Comparison of ENCODE assay signal across 17 cellular contexts in the genomic region with DNA sequence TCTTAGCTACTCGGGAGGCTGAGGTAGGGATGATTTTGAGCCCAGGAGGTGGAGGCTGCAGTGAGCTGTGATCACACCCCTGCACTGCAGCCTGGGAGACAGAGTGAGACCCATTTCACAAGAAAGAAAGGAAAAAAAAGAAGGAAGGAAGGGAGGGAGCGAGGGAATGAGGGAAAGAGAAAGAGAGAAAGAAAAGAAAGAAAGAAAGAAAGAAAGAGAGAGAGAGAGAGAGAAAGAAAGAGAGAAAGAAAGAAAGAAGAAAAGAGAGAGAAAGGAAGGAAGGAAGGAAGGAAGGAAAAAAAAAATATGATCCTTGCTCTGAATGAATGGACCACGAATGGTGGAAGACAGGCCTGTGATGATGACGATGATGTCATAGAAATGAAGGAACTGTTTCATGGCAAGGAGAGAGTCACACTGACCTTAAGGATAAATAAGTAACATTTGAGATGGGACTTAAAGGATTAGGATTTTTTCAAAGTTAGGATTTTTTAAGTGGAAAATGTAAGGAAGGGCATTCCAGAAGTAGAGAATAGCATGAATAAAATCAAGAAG. TPM values are rescaled to one million over a fixed set of nuclear protein-coding genes. Genes with fewer than 3 reads are reported as not detected.
DNase-seq lines count a peak whose midpoint lies in the region; ATAC-seq, FAIRE-seq and TF ChIP-seq lines count a peak whose summit lies in the region.
"Had no signal": no experiment of that assay in that cellular context is flagged by ENCODE, and none has a peak within 500 bp of the region (broad histone marks: within the 10 kb centered on the region; RNA-seq: fewer than 3 reads in every experiment).

No MANE protein-coding gene starts in this region.

- FAIRE-seq in HepG2 (lab: Jason Lieb, UNC): no peak

- H3K9me2 ChIP-seq in SU-DHL-6 (replicated peaks; ENCODE audit: insufficient read depth, low read length): no peaks in the 10 kb centered on the region

- peak overlapping the region in 2 of 10 donors; percentile 26 to 33 for H3K4me3 Mint-ChIP-seq in naive thymus-derived CD4-positive, alpha-beta T cell
- peak overlapping the region in 1 of 2 donors; percentile 44 for H3K4me3 Mint-ChIP-seq in stimulated activated naive B cell treated with anti-CD40 and anti-IgM and Interleukin-4, amounts not matched to agents 10 μg/mL and 1 μg/mL and 100 μg/mL, for 72 hours

- H3K9me3 ChIP-seq in HepG2 (ENCODE audit: low read length) (no peaks in the 10 kb centered on the region), right lobe of liver (peaks cover 0 to 2% (median 0%) of the 10 kb centered on the region in 4 donors), SU-DHL-6 (ENCODE audit: insufficient read depth, low read length) (peaks cover 27% of the 10 kb centered on the region)
- peaks cover 0 to 9% (median 0%) of the 10 kb centered on the region in 3 experiments for H3K9me3 ChIP-seq in naive thymus-derived CD4-positive, alpha-beta T cell (ENCODE audit: control insufficient read depth in 2 of 3, low read length in 3 of 3)

- in situ Hi-C loops in HepG2 (cut with HindIII; ENCODE audit: extremely low pct_ligation_motif_present, low pct_unique_long_range_greater_than_20kb) (no loop called here), GM13977 (cut with MboI; ENCODE audit: low pct_unique_long_range_greater_than_20kb, low sequenced_read_pairs, unreplicated experiment) (no loop called here)

- H3K4me3 ChIP-seq in HepG2 (replicated peaks in 1 of 3; ENCODE audit: insufficient read depth in 1 of 3, low read depth in 2 of 3, low read length in 3 of 3) (no peak overlapping the region), right lobe of liver (no peak overlapping the region), SU-DHL-6 (ENCODE audit: insufficient read depth, low read length, poor library complexity, severe bottlenecking) (no peak overlapping the region), coronary artery (no peak overlapping the region)
- H3K4me3 ChIP-seq in naive thymus-derived CD4-positive, alpha-beta T cell (ENCODE audit: low read length): no peak overlapping the region

- H3K79me2 ChIP-seq in HepG2 (ENCODE audit: insufficient read depth, low read length) (peaks cover 42% of the 10 kb centered on the region), SU-DHL-6 (ENCODE audit: insufficient read depth, low read length) (peaks cover 36% of the 10 kb centered on the region)

- no peaks in the 10 kb centered on the region for H3K36me3 ChIP-seq in HepG2 (replicated peaks in 1 of 2; ENCODE audit: control insufficient read depth in 1 of 2, insufficient read depth in 2 of 2, low read length in 2 of 2)
- H3K36me3 ChIP-seq in right lobe of liver: no peaks in the 10 kb centered on the region
- H3K36me3 ChIP-seq in SU-DHL-6 (ENCODE audit: low read length): peaks cover 12% of the 10 kb centered on the region; the same call in 1 of the 2 replicates
- H3K36me3 ChIP-seq in naive thymus-derived CD4-positive, alpha-beta T cell (ENCODE audit: control insufficient read depth in 2 of 3, insufficient read depth in 3 of 3, low read length in 3 of 3): peaks cover 0 to 5% (median 0%) of the 10 kb centered on the region in 3 experiments

- H3K4me1 Mint-ChIP-seq in naive thymus-derived CD4-positive, alpha-beta T cell: peaks cover 17 to 36% (median 30%) of the 10 kb centered on the region in 7 donors
- H3K4me1 Mint-ChIP-seq in stimulated activated naive B cell treated with anti-CD40 and anti-IgM and Interleukin-4, amounts not matched to agents 10 μg/mL and 1 μg/mL and 100 μg/mL, for 72 hours: peaks cover 13 to 30% of the 10 kb centered on the region in 2 donors

- peaks cover 21% of the 10 kb centered on the region for H4K20me1 ChIP-seq in HepG2 (ENCODE audit: insufficient read depth, low read length)
- H4K20me1 ChIP-seq in SU-DHL-6 (ENCODE audit: low read depth, low read length): peaks cover 13% of the 10 kb centered on the region; the same call in 1 of the 2 replicates

- peaks cover 0 to 16% (median 3%) of the 10 kb centered on the region in 5 donors for H3K36me3 Mint-ChIP-seq in naive thymus-derived CD4-positive, alpha-beta T cell
- no peaks in the 10 kb centered on the region for H3K36me3 Mint-ChIP-seq in stimulated activated naive B cell treated with anti-CD40 and anti-IgM and Interleukin-4, amounts not matched to agents 10 μg/mL and 1 μg/mL and 100 μg/mL, for 72 hours

- CTCF ChIA-PET in HepG2 (lab: Yijun Ruan, JAX; ENCODE audit: low intra/inter-chr PET ratio, low total read pairs): no interaction called here
- CTCF ChIA-PET in naive thymus-derived CD4-positive, alpha-beta T cell (lab: Charles Lee): interaction anchor here (3.0 kb wide), 1 partner anchor 489 kb away, joined by 33 read pairs; no protein-coding TSS in a partner anchor

- H3F3A ChIP-seq in SU-DHL-6 (ENCODE audit: insufficient read depth): peaks cover 8% of the 10 kb centered on the region; the same call in 1 of the 2 replicates

- peaks cover 0 to 21% (median 3%) of the 10 kb centered on the region in 11 donors for H3K9me3 Mint-ChIP-seq in naive thymus-derived CD4-positive, alpha-beta T cell
- H3K9me3 Mint-ChIP-seq in stimulated activated naive B cell treated with anti-CD40 and anti-IgM and Interleukin-4, amounts not matched to agents 10 μg/mL and 1 μg/mL and 100 μg/mL, for 72 hours: peaks cover 0 to 6% of the 10 kb centered on the region in 2 donors
- H3K9me3 Mint-ChIP-seq: CD8-positive, alpha-beta memory T cell had no signal

- ATAC-seq in HepG2 (no peak), right lobe of liver (no peak)
- no peak for ATAC-seq in naive thymus-derived CD4-positive, alpha-beta T cell
- ATAC-seq in stimulated activated naive B cell treated with anti-CD40 and anti-IgM and Interleukin-4, amounts not matched to agents 10 μg/mL and 1 μg/mL and 100 μg/mL, for 72 hours (replicated peaks): no peak
- ATAC-seq: Panc1, Right ventricle myocardium inferior had no signal

- TF ChIP-seq RAD21 in HepG2 (CRISPR knock-in tag; IDR thresholded peaks at IDR 0.05): no peak

- H2AFZ ChIP-seq in HepG2 (ENCODE audit: low read length): no peak overlapping the region
- no peak overlapping the region for H2AFZ ChIP-seq in SU-DHL-6 (ENCODE audit: low read depth, low read length, severe bottlenecking)

- peaks cover 48% of the 10 kb centered on the region for H3K4me1 ChIP-seq in HepG2 (ENCODE audit: insufficient read depth, low read length)
- H3K4me1 ChIP-seq in right lobe of liver: peaks cover 0 to 12% (median 5%) of the 10 kb centered on the region in 4 donors
- peaks cover 18 to 23% of the 10 kb centered on the region in 2 donors for H3K4me1 ChIP-seq in naive thymus-derived CD4-positive, alpha-beta T cell (ENCODE audit: control insufficient read depth in 2 of 2, insufficient read depth in 2 of 2, low read length in 2 of 2)

- intact Hi-C loops in HepG2 (cut with micrococcal nuclease; ENCODE audit: unreplicated experiment): no loop called here
- intact Hi-C loops in right lobe of liver (cut with DNase I): no loop called here
- intact Hi-C loops in naive thymus-derived CD4-positive, alpha-beta T cell (cut with micrococcal nuclease): loop anchor here (5.0 to 10.0 kb wide), 4 partner anchors 490 to 1452 kb away; a partner anchor contains a TSS

- TF ChIP-seq POLR2A in HepG2 (IDR thresholded peaks at IDR 0.05; ENCODE audit: insufficient read depth in 1 of 2, low read depth in 2 of 2, low read length in 2 of 2): no peak
- no peak for TF ChIP-seq POLR2A in right lobe of liver (IDR thresholded peaks at IDR 0.05)

- POLR2A ChIA-PET in HepG2 (lab: Yijun Ruan, JAX): no interaction called here
- POLR2A ChIA-PET in naive thymus-derived CD4-positive, alpha-beta T cell (lab: Charles Lee): interaction anchor here (0.7 kb wide), 1 partner anchor 487 kb away, joined by 3 read pairs; no protein-coding TSS in a partner anchor

- H3K27ac ChIP-seq in HepG2 (ENCODE audit: extremely low read length, insufficient read depth, low read length) (no peak overlapping the region), right lobe of liver (no peak overlapping the region), SU-DHL-6 (ENCODE audit: low read depth, low read length) (no peak overlapping the region), coronary artery (no peak overlapping the region)
- H3K27ac ChIP-seq in naive thymus-derived CD4-positive, alpha-beta T cell (ENCODE audit: low read depth, low read length): no peak overlapping the region

- H3K27me3 ChIP-seq in HepG2 (ENCODE audit: control insufficient read depth in 1 of 2, insufficient read depth in 2 of 2, low read length in 2 of 2) (no peaks in the 10 kb centered on the region; a peak in 1 of 5 replicates), right lobe of liver (no peaks in the 10 kb centered on the region), SU-DHL-6 (ENCODE audit: low read length) (no peaks in the 10 kb centered on the region)
- H3K27me3 ChIP-seq in naive thymus-derived CD4-positive, alpha-beta T cell (ENCODE audit: control insufficient read depth in 2 of 2, insufficient read depth in 2 of 2, low read length in 2 of 2): no peaks in the 10 kb centered on the region

- no peaks in the 10 kb centered on the region for H3K27me3 Mint-ChIP-seq in naive thymus-derived CD4-positive, alpha-beta T cell
- no peaks in the 10 kb centered on the region for H3K27me3 Mint-ChIP-seq in stimulated activated naive B cell treated with anti-CD40 and anti-IgM and Interleukin-4, amounts not matched to agents 10 μg/mL and 1 μg/mL and 100 μg/mL, for 72 hours
- H3K27me3 Mint-ChIP-seq: CD8-positive, alpha-beta memory T cell had no signal

- DNase-seq in HepG2 (ENCODE audit: low spot score) (no peak), right lobe of liver (no peak), coronary artery (ENCODE audit: low spot score) (no peak), GM13977 (ENCODE audit: low spot score) (no peak), DMS114 treated with DMSO at 0.1 percent for 48 hours (lab: John Stamatoyannopoulos, UW; ENCODE audit: unreplicated experiment) (no peak)
- DNase-seq in naive thymus-derived CD4-positive, alpha-beta T cell: no peak
- DNase-seq in stimulated activated naive B cell treated with anti-CD40 and anti-IgM and Interleukin-4, amounts not matched to agents 10 μg/mL and 1 μg/mL and 100 μg/mL, for 72 hours: no peak
- DNase-seq: ACHN; CD8-positive, alpha-beta memory T cell; H7; NCI-H1417; NCI-H2029; NCI-H2171 treated with DMSO at 0.1 percent for 48 hours; NCI-H774 had no signal

- no peak overlapping the region for H3K9ac ChIP-seq in HepG2 (ENCODE audit: insufficient read depth, low read depth, low read length)
- H3K9ac ChIP-seq in SU-DHL-6 (ENCODE audit: low read length): no peak overlapping the region

- TF ChIP-seq CTCF in HepG2 (CRISPR knock-in tag; IDR thresholded peaks at IDR 0.05) (no peak), right lobe of liver (IDR thresholded peaks at IDR 0.05) (no peak), SU-DHL-6 (IDR thresholded peaks at IDR 0.05; ENCODE audit: insufficient read depth, low read length, poor library complexity, severe bottlenecking) (no peak), coronary artery (IDR thresholded peaks at IDR 0.05) (no peak), GM13977 (IDR thresholded peaks at IDR 0.05; ENCODE audit: extremely low read depth, insufficient read depth, missing control alignments) (no peak)

- peak overlapping the region in 6 of 9 donors; percentile 16 to 77 (median 64) for H3K27ac Mint-ChIP-seq in naive thymus-derived CD4-positive, alpha-beta T cell
- peak overlapping the region; percentile 66 for H3K27ac Mint-ChIP-seq in stimulated activated naive B cell treated with anti-CD40 and anti-IgM and Interleukin-4, amounts not matched to agents 10 μg/mL and 1 μg/mL and 100 μg/mL, for 72 hours

- no TSS peak for BruUV-seq in HepG2 (replicated peaks; lab: Mats Ljungman, UMichigan)

- 0 out of 2 replicates have a peak overlapping the region, but pooled peaks have one; percentile 88 for H3K4me2 ChIP-seq in HepG2 (ENCODE audit: low read depth, low read length)
- H3K4me2 ChIP-seq in SU-DHL-6 (ENCODE audit: low read depth, low read length, poor library complexity, severe bottlenecking): peak overlapping the region; percentile 65

- no peak for TF ChIP-seq EP300 in HepG2 (IDR thresholded peaks at IDR 0.05; ENCODE audit: low read depth in 2 of 2, low read length in 2 of 2)
- no peak for TF ChIP-seq EP300 in HepG2 (CRISPR knock-in tag; IDR thresholded peaks at IDR 0.05; ENCODE audit: borderline replicate concordance)

- 97% methylated on average over 4 of the region's 4 CpGs for WGBS in HepG2 (ENCODE audit: low lambda C conversion rate)
- 96% methylated on average over 4 of the region's 4 CpGs for WGBS in right lobe of liver (ENCODE audit: insufficient coverage, low coverage, low lambda C conversion rate, missing lambda C conversion rate)

RNA-seq across cellular contexts. Expression of a gene that starts 2.2 kb away (rescaled TPM):
- 97.3 and 103 TPM in 2 replicates for total RNA-seq in HepG2 (2016; rRNA removed; fragmentation: Illumina TruSeq; extraction: Trizol)
- total RNA-seq in HepG2 (2016; cell fraction: cytosol; rRNA removed; fragmentation: Illumina TruSeq; extraction: Trizol; ENCODE audit: low read depth): 22.0 and 22.8 TPM in 2 replicates
- total RNA-seq in HepG2 (2016; cell fraction: insoluble cytoplasmic fraction; rRNA removed; fragmentation: Illumina TruSeq; extraction: Trizol): 82.8 and 104 TPM in 2 replicates
- 51.0 and 56.4 TPM in 2 replicates for total RNA-seq in HepG2 (2016; cell fraction: membrane; rRNA removed; fragmentation: Illumina TruSeq; extraction: Trizol)
- 78.9 and 79.4 TPM in 2 replicates for total RNA-seq in HepG2 (2016; cell fraction: nucleus; rRNA removed; fragmentation: Illumina TruSeq; extraction: Trizol)
- 190 and 239 TPM in 2 replicates for polyA plus RNA-seq in HepG2 (2011; rRNA removed)
- 210 and 213 TPM in 2 replicates for polyA plus RNA-seq in HepG2 (2011; cell fraction: cytosol; rRNA removed)
- 82.9 and 100 TPM in 2 replicates for polyA plus RNA-seq in HepG2 (2011; cell fraction: nucleus; rRNA removed)
- 89.3 and 114 TPM in 2 replicates for polyA plus RNA-seq in HepG2 (2012)
- 27.3 and 29.3 TPM in 2 replicates for polyA plus RNA-seq in HepG2 (2016; cell fraction: cytosol; fragmentation: Illumina TruSeq; extraction: Trizol; ENCODE audit: low read depth)
- 157 and 193 TPM in 2 replicates for polyA plus RNA-seq in HepG2 (2016; cell fraction: insoluble cytoplasmic fraction; fragmentation: Illumina TruSeq; extraction: Trizol; ENCODE audit: low read depth)
- polyA plus RNA-seq in HepG2 (2016; cell fraction: membrane; fragmentation: Illumina TruSeq; extraction: Trizol; ENCODE audit: low read depth): 52.8 and 61.7 TPM in 2 replicates
- 107 and 115 TPM in 2 replicates for polyA plus RNA-seq in HepG2 (2016; cell fraction: nucleus; fragmentation: Illumina TruSeq; extraction: Trizol; ENCODE audit: insufficient read depth, low read depth)
- 108 and 236 TPM in 2 replicates for polyA minus RNA-seq in HepG2 (2011; rRNA and poly(A)+ RNA removed; ENCODE audit: low replicate concordance)
- polyA minus RNA-seq in HepG2 (2011; cell fraction: cytosol; rRNA and poly(A)+ RNA removed): 74.6 and 85.1 TPM in 2 replicates
- 157 and 204 TPM in 2 replicates for polyA minus RNA-seq in HepG2 (2011; cell fraction: nucleus; rRNA and poly(A)+ RNA removed)
- total RNA-seq in right lobe of liver: 10 to 100 TPM; 32.8 to 47.6 (median 37.6) TPM
- 10 to 100 TPM; 65.2 to 79.2 (median 73.2) TPM for total RNA-seq in naive thymus-derived CD4-positive, alpha-beta T cell
- 100 to 1,000 TPM in 1 of 2 donors, 10 to 100 TPM in 1; 93.5 to 104 TPM for polyA plus RNA-seq in naive thymus-derived CD4-positive, alpha-beta T cell

Comparison
In these comparisons a context has a peak if more than half of its experiments do, and no peak if none do; other contexts are left out.
1. intact Hi-C loops: an anchor here in naive thymus-derived CD4-positive, alpha-beta T cell (5.0 to 10.0 kb wide); none called in HepG2 and right lobe of liver.